ENCODE assay signal across 33 cellular contexts in genomic region chr9:31677877-31678276, GRCh38.
"Had no signal": no experiment of that assay in that cellular context is flagged by ENCODE, and none has a peak within 500 bp of the region (broad histone marks: within the 10 kb centered on the region; RNA-seq: fewer than 3 reads in every experiment).

No MANE protein-coding gene starts in this region.

- H3K27ac Mint-ChIP-seq: activated T-helper 1 cell treated with anti-CD3 and anti-CD28 coated beads, Interleukin-12 subunit alpha, Interleukin-12 subunit beta, Interleukin-2, Interleukin-4 antibody, amounts not matched to agents 30 ng/mL and 10 ng/mL and 1 ng/mL, durations not matched to agents 14 hours and 24 hours and 36 hours; brain had no signal

- H3K4me3 ChIP-seq: MG63 had no signal

- H3K9me3 Mint-ChIP-seq: activated T-helper 1 cell treated with anti-CD3 and anti-CD28 coated beads, Interleukin-12 subunit alpha, Interleukin-12 subunit beta, Interleukin-2, Interleukin-4 antibody, amounts not matched to agents 30 ng/mL and 10 ng/mL and 1 ng/mL, durations not matched to agents 14 hours and 24 hours and 36 hours; brain had no signal

- ATAC-seq: PC-3, Right ventricle myocardium inferior, SK-N-SH treated with all-trans-retinoic acid at 6 μM for 48 hours had no signal

- H3K36me3 Mint-ChIP-seq: brain had no signal

- H3K27me3 ChIP-seq: MG63 had no signal

- H3K4me3 Mint-ChIP-seq: activated T-helper 1 cell treated with anti-CD3 and anti-CD28 coated beads, Interleukin-12 subunit alpha, Interleukin-12 subunit beta, Interleukin-2, Interleukin-4 antibody, amounts not matched to agents 30 ng/mL and 10 ng/mL and 1 ng/mL, durations not matched to agents 14 hours and 24 hours and 36 hours; brain had no signal

- H3K9me3 ChIP-seq: MG63 had no signal

- H3K36me3 ChIP-seq: MG63 had no signal

- DNase-seq: activated CD4-positive, alpha-beta T cell treated with anti-CD3 and anti-CD28 coated beads for 4 hours; activated CD4-positive, alpha-beta T cell treated with anti-CD3 and anti-CD28 coated beads, Interleukin-2, amount 50 U/mL, for 1 hour; activated CD8-positive, alpha-beta memory T cell treated with anti-CD3 and anti-CD28 coated beads, Interleukin-2, amount 50 U/mL, for 4 hours; activated effector memory CD4-positive, alpha-beta T cell treated with anti-CD3 and anti-CD28 coated beads, Interleukin-2, amount 50 U/mL, for 16 hours; activated naive CD4-positive, alpha-beta T cell; activated naive CD4-positive, alpha-beta T cell treated with anti-CD3 and anti-CD28 coated beads, Interleukin-2, amount 50 U/mL, for 16 hours; anterior cingulate cortex; caudate nucleus; cerebellar nuclear complex; Kasumi-1; KG1; MG63; NCI-H1048; NCI-H1105 treated with DMSO at 0.1 percent for 48 hours; NCI-H1436; NCI-H1694; NCI-H1930; NCI-H2081 treated with DMSO at 0.1 percent for 48 hours; NCI-H226; NCI-H446 treated with DMSO at 0.1 percent for 48 hours; NCI-H524; NCI-H69; NCI-H82; PC-3; SIG-M5; SW 1271; T-helper 1 cell; T1000 had no signal

- H3K27ac ChIP-seq: RWPE1 had no signal
